Comparison of ENCODE assay signal across 8 cellular contexts in the genomic region with DNA sequence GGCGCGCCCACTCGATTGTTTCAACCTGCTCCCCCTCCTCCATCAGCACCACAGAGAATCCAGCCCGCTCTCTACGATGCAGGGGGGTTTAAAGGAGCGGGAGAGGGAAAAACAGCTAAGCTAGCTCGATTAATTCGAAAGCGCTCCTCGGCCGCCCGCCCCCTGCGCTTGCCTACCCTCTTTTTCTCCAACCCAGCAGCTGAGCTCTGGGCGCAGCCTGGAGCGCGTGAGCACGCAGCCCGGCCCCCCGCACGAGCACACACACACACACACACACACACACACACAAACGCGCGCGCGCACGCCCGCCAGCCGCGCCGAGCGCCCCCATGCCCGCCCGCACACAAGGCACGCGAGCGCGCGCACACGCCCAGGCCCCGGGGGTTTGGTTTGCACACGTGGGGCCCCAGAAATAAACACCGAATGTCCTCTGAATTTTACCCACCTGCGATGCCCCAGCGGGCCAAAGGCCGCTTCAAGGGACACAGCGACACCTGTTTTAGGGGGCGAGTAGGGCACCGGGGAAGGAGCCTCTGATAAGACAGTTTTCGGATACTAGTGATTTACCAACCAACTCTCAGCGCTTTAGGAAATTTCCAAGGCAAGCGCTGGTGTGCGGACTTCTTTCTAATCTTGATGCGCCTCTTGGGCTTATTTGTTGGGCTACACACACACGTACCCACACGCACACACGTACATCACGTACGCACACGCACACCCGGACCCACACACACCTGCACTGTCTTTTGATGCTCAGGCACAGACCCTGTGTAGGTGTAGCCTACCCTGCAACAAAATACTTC. TPM values are rescaled to one million over a fixed set of nuclear protein-coding genes. Genes with fewer than 3 reads are reported as not detected.
DNase-seq lines count a peak whose midpoint lies in the region; ATAC-seq and TF ChIP-seq lines count a peak whose summit lies in the region.

No MANE protein-coding gene starts in this region.

- CTCF ChIA-PET in MCF 10A (lab: Yijun Ruan, JAX): no interaction called here
- CTCF ChIA-PET in WTC11 (lab: Charles Lee): interaction anchor here (0.5 to 2.6 kb wide), 11 partner anchors 10 to 890 kb away, joined by 3 to 18 read pairs (median 4); no protein-coding TSS in a partner anchor

- H3K36me3 ChIP-seq in breast epithelium: no peaks in the 10 kb centered on the region

- peak overlapping the region; percentile 45 to 71 (median 63) for H3K4me3 ChIP-seq in breast epithelium

- H3K9me3 Mint-ChIP-seq in MCF 10A (ENCODE audit: unreplicated experiment): peaks cover 15% of the 10 kb centered on the region
- H3K9me3 Mint-ChIP-seq in WTC11: no peaks in the 10 kb centered on the region

- ATAC-seq in WTC11: peak; percentile 24
- peak; percentile 13 to 18 for ATAC-seq in left cardiac atrium
- peak; percentile 54 for ATAC-seq in sciatic nerve
- ATAC-seq in GM19397 (IDR thresholded peaks at IDR 0.05; ENCODE audit: unreplicated experiment): no peak
- ATAC-seq in HG02610 (IDR thresholded peaks at IDR 0.05; ENCODE audit: unreplicated experiment): no peak

- H3K36me3 Mint-ChIP-seq in MCF 10A (ENCODE audit: insufficient read depth, unreplicated experiment): no peaks in the 10 kb centered on the region
- H3K36me3 Mint-ChIP-seq in WTC11: no peaks in the 10 kb centered on the region

- H3K27ac Mint-ChIP-seq in MCF 10A (ENCODE audit: low read depth, unreplicated experiment): no peak overlapping the region
- no peak overlapping the region for H3K27ac Mint-ChIP-seq in WTC11

- POLR2A ChIA-PET in MCF 10A (lab: Yijun Ruan, JAX) (no interaction called here), WTC11 (lab: Charles Lee) (interaction anchor here (0.7 to 1.4 kb wide), 2 partner anchors 12 to 540 kb away, joined by 3 to 4 read pairs; no protein-coding TSS in a partner anchor)

- TF ChIP-seq CTCF in breast epithelium (IDR thresholded peaks at IDR 0.05): no peak
- no peak for TF ChIP-seq CTCF in MCF 10A (IDR thresholded peaks at IDR 0.05; ENCODE audit: unreplicated experiment)
- TF ChIP-seq CTCF in WTC11 (IDR thresholded peaks at IDR 0.05): 0 out of 2 replicates have a peak, but pooled peaks have one; percentile 24

- intact Hi-C loops in breast epithelium (cut with DNase I; ENCODE audit: low total_unique reads) (no loop called here), MCF 10A (cut with micrococcal nuclease) (no loop called here), left cardiac atrium (cut with DNase I) (no loop called here), sciatic nerve (cut with DNase I) (no loop called here)

- peak overlapping the region; percentile 64 to 87 for H3K27ac ChIP-seq in breast epithelium

- DNase-seq in breast epithelium (ENCODE audit: low spot score in 2 of 2): no peak
- DNase-seq in MCF 10A (ENCODE audit: unreplicated experiment): no peak
- peak; percentile 92 for DNase-seq in NAMALWA (ENCODE audit: low spot score)
- DNase-seq in WTC11 (ENCODE audit: low spot score): peak; percentile 58
- DNase-seq in left cardiac atrium: no peak
- DNase-seq in sciatic nerve (ENCODE audit: low spot score): no peak

- H3K9me3 ChIP-seq in breast epithelium: peaks cover 0 to 5% of the 10 kb centered on the region in 2 donors

- H3K4me3 Mint-ChIP-seq in MCF 10A (ENCODE audit: unreplicated experiment) (no peak overlapping the region), WTC11 (peak overlapping the region; percentile 78)

- H3K27me3 Mint-ChIP-seq in MCF 10A (ENCODE audit: insufficient read depth, unreplicated experiment) (peaks cover 77% of the 10 kb centered on the region), WTC11 (ENCODE audit: low read depth) (peaks cover 85% of the 10 kb centered on the region)

- TF ChIP-seq POLR2A in breast epithelium (IDR thresholded peaks at IDR 0.05): no peak

- H3K4me1 Mint-ChIP-seq in MCF 10A (ENCODE audit: insufficient read depth, unreplicated experiment) (no peaks in the 10 kb centered on the region), WTC11 (peaks cover 44% of the 10 kb centered on the region)

- peaks cover 25 to 82% of the 10 kb centered on the region in 2 donors for H3K27me3 ChIP-seq in breast epithelium

- no TSS peak for BruUV-seq in MCF 10A (replicated peaks; lab: Mats Ljungman, UMichigan)

- H3K4me1 ChIP-seq in breast epithelium: peaks cover 0 to 6% of the 10 kb centered on the region in 2 donors

TF ChIP-seq in WTC11, 78 proteins besides CTCF, POLR2A, EP300 and RAD21:
- peak; percentile 24; the same call in 1 of the 2 replicates for TF ChIP-seq ZBTB43 (CRISPR knock-in tag; IDR thresholded peaks at IDR 0.05)
- TF ChIP-seq, protein P1, sequence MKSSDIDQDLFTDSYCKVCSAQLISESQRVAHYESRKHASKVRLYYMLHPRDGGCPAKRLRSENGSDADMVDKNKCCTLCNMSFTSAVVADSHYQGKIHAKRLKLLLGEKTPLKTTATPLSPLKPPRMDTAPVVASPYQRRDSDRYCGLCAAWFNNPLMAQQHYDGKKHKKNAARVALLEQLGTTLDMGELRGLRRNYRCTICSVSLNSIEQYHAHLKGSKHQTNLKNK (CRISPR knock-in tag; IDR thresholded peaks at IDR 0.05): no peak
- 0 out of 2 replicates have a peak, but pooled peaks have one; percentile 42 for TF ChIP-seq HMGXB4 (CRISPR knock-in tag; IDR thresholded peaks at IDR 0.05)

RNA-seq across cellular contexts. Expression of gene NRN1, which starts 0.8 kb away (rescaled TPM):
- total RNA-seq in breast epithelium (10 to 100 TPM in 2 of 3 donors, 1 to 10 TPM in 1; 8.9 to 81.4 (median 24.6) TPM), MCF 10A (2022) (not detected in 2 replicates), WTC11 (2021) (0.21 to 0.66 TPM (median 0.50 TPM) in 3 replicates), left cardiac atrium (10 to 100 TPM; 12.8 to 18.1 TPM), sciatic nerve (90.1 TPM)

Comparison
In these comparisons a context has a peak if more than half of its experiments do, and no peak if none do; other contexts are left out.
1. DNase-seq: peak in NAMALWA (single experiment) and WTC11 (single experiment); none in breast epithelium (0 of 2), MCF 10A (single experiment), left cardiac atrium (single experiment) and sciatic nerve (single experiment).
2. ATAC-seq: peak in WTC11 (single experiment), left cardiac atrium (2 of 2) and sciatic nerve (single experiment); none in GM19397 (single experiment) and HG02610 (single experiment).